17 cellular contexts compared by ENCODE assay signal in the genomic region with DNA sequence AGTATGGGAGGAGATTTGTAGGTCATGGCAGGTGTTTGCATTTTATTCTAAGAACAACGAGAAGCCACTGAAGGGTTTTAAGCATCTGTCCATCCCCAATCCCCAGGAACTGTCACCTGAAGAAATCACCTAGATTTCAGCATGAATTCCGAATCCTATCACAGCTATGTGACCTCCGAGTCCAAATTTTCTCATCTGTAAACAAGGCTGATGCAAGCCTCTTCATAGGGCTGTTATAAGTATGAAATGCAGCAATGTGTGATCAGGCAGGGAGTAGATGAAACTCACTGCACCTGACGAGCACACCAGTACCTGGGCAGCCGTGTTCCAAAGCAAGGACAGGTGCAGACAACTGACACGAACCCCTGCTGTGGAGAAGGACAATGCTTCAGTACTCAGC. TPM values are rescaled to one million over a fixed set of nuclear protein-coding genes. Genes with fewer than 3 reads are reported as not detected.
DNase-seq lines count a peak whose midpoint lies in the region; ATAC-seq and TF ChIP-seq lines count a peak whose summit lies in the region.
"Had no signal": no experiment of that assay in that cellular context is flagged by ENCODE, and none has a peak within 500 bp of the region (broad histone marks: within the 10 kb centered on the region; RNA-seq: fewer than 3 reads in every experiment).

No MANE protein-coding gene starts in this region.

- DNase-seq in NCI-H1092 treated with DMSO at 0.1 percent for 48 hours (lab: John Stamatoyannopoulos, UW) (peak; percentile 1), NCI-H1092 (lab: John Stamatoyannopoulos, UW) (no peak), NCI-H1417 (lab: John Stamatoyannopoulos, UW) (peak; percentile 73 to 89 (median 80)), NCI-H345 treated with DMSO at 0.1 percent for 48 hours (lab: John Stamatoyannopoulos, UW; ENCODE audit: unreplicated experiment) (peak; percentile 89), right lobe of liver (no peak), DMS 273 treated with DMSO at 0.1 percent for 48 hours (lab: John Stamatoyannopoulos, UW) (no peak), substantia nigra (lab: John Stamatoyannopoulos, UW) (no peak)
- DNase-seq: CD4-positive, alpha-beta memory T cell; H7; NCI-H1694 treated with DMSO at 0.1 percent for 48 hours; PC-9; SW 1271 had no signal

- H3K27me3 ChIP-seq in right lobe of liver: no peaks in the 10 kb centered on the region
- H3K27me3 ChIP-seq: SJSA1 had no signal

- peak overlapping the region in 1 of 3 donors; percentile 25 for H3K27ac ChIP-seq in right lobe of liver
- no peak overlapping the region for H3K27ac ChIP-seq in substantia nigra (ENCODE audit: low read depth, low read length, poor library complexity, severe bottlenecking)
- H3K27ac ChIP-seq: 22Rv1, PC-9, SJSA1 had no signal

- H3K36me3 ChIP-seq in right lobe of liver: peaks cover 0 to 41% (median 11%) of the 10 kb centered on the region in 4 donors
- H3K36me3 ChIP-seq: SJSA1 had no signal

- peak; percentile 25 to 61 (median 45) for ATAC-seq in right lobe of liver
- no peak for ATAC-seq in HG02642 (IDR thresholded peaks at IDR 0.05; ENCODE audit: poor library complexity, unreplicated experiment)

- intact Hi-C loops in right lobe of liver (cut with DNase I): no loop called here

- no peak overlapping the region for H3K4me3 ChIP-seq in right lobe of liver
- H3K4me3 ChIP-seq: PC-9, SJSA1 had no signal

- H3K4me1 ChIP-seq in right lobe of liver: peaks cover 0 to 81% (median 22%) of the 10 kb centered on the region in 4 donors

- no peak for TF ChIP-seq CTCF in right lobe of liver (IDR thresholded peaks at IDR 0.05)

- WGBS in right lobe of liver (ENCODE audit: insufficient coverage, low coverage, low lambda C conversion rate, missing lambda C conversion rate): 0% methylated on average over 6 of the region's 6 CpGs

- no peaks in the 10 kb centered on the region for H3K9me3 ChIP-seq in right lobe of liver
- H3K9me3 ChIP-seq: SJSA1 had no signal

- TF ChIP-seq POLR2A in right lobe of liver (IDR thresholded peaks at IDR 0.05): no peak

RNA-seq across cellular contexts. Expression of gene HABP2, which starts 14.0 kb away (rescaled TPM):
- total RNA-seq in right lobe of liver: 100 to 1,000 TPM; 162 to 705 (median 372) TPM
- total RNA-seq: CD4-positive, alpha-beta memory T cell; H7; LHCN-M2; PC-9; SJSA1; T-helper 2 cell treated with Interferon-gamma antibody and Interleukin-4, amounts not matched to agents 100 ng/mL and 5 ng/mL, for 36 hours had no signal

Comparison
In these comparisons a context has a peak if more than half of its experiments do, and no peak if none do; other contexts are left out.
1. DNase-seq: peak in NCI-H1092 treated with DMSO at 0.1 percent for 48 hours (single experiment), NCI-H1417 (3 of 3) and NCI-H345 treated with DMSO at 0.1 percent for 48 hours (single experiment); none in NCI-H1092 (single experiment), right lobe of liver (0 of 3), DMS 273 treated with DMSO at 0.1 percent for 48 hours (single experiment) and substantia nigra (0 of 49).